21 cellular contexts compared by ENCODE assay signal in genomic region chr10:116970050-116970449, GRCh38. TPM values are rescaled to one million over a fixed set of nuclear protein-coding genes. Genes with fewer than 3 reads are reported as not detected.
DNase-seq lines count a peak whose midpoint lies in the region; ATAC-seq, FAIRE-seq and TF ChIP-seq lines count a peak whose summit lies in the region.
"Had no signal": no experiment of that assay in that cellular context is flagged by ENCODE, and none has a peak within 500 bp of the region (broad histone marks: within the 10 kb centered on the region; RNA-seq: fewer than 3 reads in every experiment).

No MANE protein-coding gene starts in this region.

- no peaks in the 10 kb centered on the region for H3K9me3 ChIP-seq in A549
- no peaks in the 10 kb centered on the region for H3K9me3 ChIP-seq in mucosa of descending colon
- H3K9me3 ChIP-seq: HAP-1 had no signal

- intact Hi-C loops in mucosa of descending colon (cut with DNase I, micrococcal nuclease): no loop called here

- no peaks in the 10 kb centered on the region for H3K36me3 ChIP-seq in mucosa of descending colon (ENCODE audit: low read depth)

- no peak for TF ChIP-seq RAD21 in A549 (conservative IDR thresholded peaks at IDR 0.05 in 1 of 2, IDR thresholded peaks at IDR 0.05 in 1 of 2)

- TF ChIP-seq CTCF in A549 (IDR thresholded peaks at IDR 0.05) (no peak), mucosa of descending colon (IDR thresholded peaks at IDR 0.05) (no peak)

- TF ChIP-seq POLR2A in A549 (IDR thresholded peaks at IDR 0.05; ENCODE audit: low read length) (no peak), GM12891 (IDR thresholded peaks at IDR 0.05; ENCODE audit: low read depth, low read length) (no peak)

- H3K27me3 ChIP-seq in layer of hippocampus (ENCODE audit: control insufficient read depth, insufficient read depth, low read length): no peaks in the 10 kb centered on the region

- ATAC-seq in A549: no peak
- no peak for ATAC-seq in mucosa of descending colon

- FAIRE-seq in A549 (lab: Jason Lieb, UNC): no peak
- no peak for FAIRE-seq in GM12891 (lab: Jason Lieb, UNC)
- FAIRE-seq: GM12892, H54 had no signal

- H3K27ac ChIP-seq in A549: no peak overlapping the region
- H3K27ac ChIP-seq in angular gyrus (ENCODE audit: low read depth, low read length): peak overlapping the region; percentile 88
- H3K27ac ChIP-seq in cingulate gyrus (ENCODE audit: low read depth, low read length): peak overlapping the region; percentile 76
- H3K27ac ChIP-seq in layer of hippocampus (ENCODE audit: low read depth, low read length): peak overlapping the region; percentile 65

- CTCF ChIA-PET in A549 (lab: Yijun Ruan, JAX): no interaction called here

- POLR2A ChIA-PET in A549 (lab: Yijun Ruan, JAX): no interaction called here

- H3K4me2 ChIP-seq in A549: no peak overlapping the region

- H3K4me1 ChIP-seq in A549 (peaks cover 16% of the 10 kb centered on the region), mucosa of descending colon (ENCODE audit: low read depth) (no peaks in the 10 kb centered on the region)

- DNase-seq in A549 (ENCODE audit: low read depth in 1 of 2, low spot score in 1 of 2) (no peak), NCI-H774 (lab: John Stamatoyannopoulos, UW) (no peak), mucosa of descending colon (no peak), GM12891 (ENCODE audit: insufficient read length, low spot score) (no peak), pons (ENCODE audit: low spot score) (no peak)
- DNase-seq: 8988T; C1 segment of cervical spinal cord; Calu3; CD4-positive, alpha-beta memory T cell; COR-L47; DMS53; DMS79 treated with DMSO at 0.1 percent for 48 hours; GF-D8; GOT3; HFFc6 had no signal

- 93% methylated on average over 5 of the region's 5 CpGs for WGBS in A549 (ENCODE audit: missing lambda C conversion rate)

- no peak overlapping the region for H3K4me3 ChIP-seq in A549
- no peak overlapping the region for H3K4me3 ChIP-seq in mucosa of descending colon
- H3K4me3 ChIP-seq: HAP-1 had no signal

- TF ChIP-seq EP300 in A549 (IDR thresholded peaks at IDR 0.05): no peak

TF ChIP-seq in A549, 52 proteins besides CTCF, POLR2A, EP300 and RAD21:
- TF ChIP-seq, protein P1, sequence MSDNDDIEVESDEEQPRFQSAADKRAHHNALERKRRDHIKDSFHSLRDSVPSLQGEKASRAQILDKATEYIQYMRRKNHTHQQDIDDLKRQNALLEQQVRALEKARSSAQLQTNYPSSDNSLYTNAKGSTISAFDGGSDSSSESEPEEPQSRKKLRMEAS (IDR thresholded peaks at IDR 0.05): no peak
- TF ChIP-seq KDM1A (IDR thresholded peaks at IDR 0.05; ENCODE audit: low read depth) (no peak), NFE2L2 (conservative IDR thresholded peaks at IDR 0.05; ENCODE audit: low read length) (peak; percentile 60; the same call in 1 of the 2 replicates), MAFK (IDR thresholded peaks at IDR 0.05; ENCODE audit: partially characterized antibody) (peak; percentile 83)

TF ChIP-seq in GM12891, 5 proteins besides CTCF, POLR2A, EP300 and RAD21:
- TF ChIP-seq TAF1 (IDR thresholded peaks at IDR 0.05; ENCODE audit: low read depth, low read length): no peak
- no peak for TF ChIP-seq POU2F2 (IDR thresholded peaks at IDR 0.05; ENCODE audit: low read depth, low read length)
- no peak for TF ChIP-seq PAX5 (IDR thresholded peaks at IDR 0.05; ENCODE audit: insufficient read depth, low read length, severe bottlenecking)
- no peak for TF ChIP-seq POLR2AphosphoS5 (IDR thresholded peaks at IDR 0.05; ENCODE audit: low read depth, low read length)
- no peak for TF ChIP-seq SPI1 (IDR thresholded peaks at IDR 0.05; ENCODE audit: low read depth, low read length)

RNA-seq across cellular contexts. Expression of gene SHTN1, which starts 34.9 kb away (rescaled TPM):
- polyA plus RNA-seq in A549 (2011; rRNA removed) (44.2 and 63.1 TPM in 2 replicates), A549 (2017; fragmentation: RNase III; extraction: RNeasy Plus Mini Kit Qiagen cat#74134 plus additional on column Dnase treatment) (21.7 to 25.1 TPM (median 23.6 TPM) in 3 replicates)
- 8.4 and 8.8 TPM in 2 replicates for polyA plus RNA-seq in A549 (2012; cell fraction: cytosol; rRNA removed)
- 7.3 and 14.2 TPM in 2 replicates for polyA plus RNA-seq in A549 (2012; cell fraction: nucleus; rRNA removed)
- polyA minus RNA-seq in A549 (2011; rRNA and poly(A)+ RNA removed): 12.0 and 14.8 TPM in 2 replicates
- total RNA-seq in mucosa of descending colon: 10 to 100 TPM; 17.4 to 33.5 (median 27.9) TPM
- polyA plus RNA-seq in GM12891 (2012; ENCODE audit: low read depth, missing spikeins): not detected

Comparison
In these comparisons a context has a peak if more than half of its experiments do, and no peak if none do; other contexts are left out.
1. H3K27ac ChIP-seq: peak in angular gyrus (single experiment), cingulate gyrus (single experiment) and layer of hippocampus (single experiment); none in A549 (0 of 2).